27 cellular contexts compared by ENCODE assay signal in genomic region chr17:11363575-11363974, GRCh38.
"Had no signal": no experiment of that assay in that cellular context is flagged by ENCODE, and none has a peak within 500 bp of the region (broad histone marks: within the 10 kb centered on the region; RNA-seq: fewer than 3 reads in every experiment).

No MANE protein-coding gene starts in this region.

- H3K36me3 ChIP-seq: gastroesophageal sphincter, heart left ventricle, lower lobe of right lung, prostate gland, right atrium auricular region, tibial artery had no signal

- H3K27me3 ChIP-seq: foreskin keratinocyte, gastroesophageal sphincter, right atrium auricular region, testis, tibial artery had no signal

- H3K9me3 ChIP-seq: gastroesophageal sphincter, heart left ventricle, lower lobe of right lung, mucosa of descending colon, prostate gland, right atrium auricular region, testis, tibial artery had no signal

- DNase-seq: cerebellar nuclear complex; cortex of kidney; effector memory CD8-positive, alpha-beta T cell; foreskin keratinocyte; heart left ventricle; hippocampal formation; immature natural killer cell; islet precursor cell; kidney glomerular epithelial cell; left ventricle myocardium superior; lower lobe of right lung; naive thymus-derived CD4-positive, alpha-beta T cell; nucleus accumbens; stimulated activated CD4-positive, alpha-beta T cell treated with anti-CD3 and anti-CD28 coated beads, Interleukin-2, amount 100 ng/mL, for 24 hours; stimulated activated CD4-positive, alpha-beta T cell treated with anti-CD3 and anti-CD28 coated beads, Interleukin-4, amount 100 ng/mL, for 24 hours; stimulated activated naive CD8-positive, alpha-beta T cell treated with anti-CD3 and anti-CD28 coated beads, Interleukin-15, Interleukin-2, amounts not matched to agents 100 U/mL and 50 U/mL, for 24 hours; substantia nigra; testis; tibial artery had no signal

- ATAC-seq: effector memory CD8-positive, alpha-beta T cell; esophagus mucosa; foreskin keratinocyte; gastroesophageal sphincter; heart left ventricle; left ventricle myocardium superior; lower lobe of right lung; mucosa of descending colon; naive thymus-derived CD4-positive, alpha-beta T cell; sciatic nerve; stimulated activated effector memory CD8-positive, alpha-beta T cell treated with anti-CD3 and anti-CD28 coated beads, Interleukin-12 subunit alpha, Interleukin-12 subunit beta, amount 100 ng/mL, for 72 hours; stimulated activated naive CD8-positive, alpha-beta T cell treated with anti-CD3 and anti-CD28 coated beads, Interleukin-15, Interleukin-2, amounts not matched to agents 100 U/mL and 50 U/mL, for 24 hours had no signal

- H3K4me3 ChIP-seq: gastroesophageal sphincter, heart left ventricle, lower lobe of right lung, mucosa of descending colon, prostate gland, right atrium auricular region, testis, tibial artery had no signal

- H3K4me1 ChIP-seq: foreskin keratinocyte, gastroesophageal sphincter, heart left ventricle, lower lobe of right lung, prostate gland, right atrium auricular region, testis, tibial artery had no signal

- H3K27ac ChIP-seq: epithelial cell of prostate, foreskin keratinocyte, gastroesophageal sphincter, heart left ventricle, lower lobe of right lung, prostate gland, right atrium auricular region, testis, tibial artery had no signal
